Comparison of ENCODE assay signal across 9 cellular contexts in the genomic region with DNA sequence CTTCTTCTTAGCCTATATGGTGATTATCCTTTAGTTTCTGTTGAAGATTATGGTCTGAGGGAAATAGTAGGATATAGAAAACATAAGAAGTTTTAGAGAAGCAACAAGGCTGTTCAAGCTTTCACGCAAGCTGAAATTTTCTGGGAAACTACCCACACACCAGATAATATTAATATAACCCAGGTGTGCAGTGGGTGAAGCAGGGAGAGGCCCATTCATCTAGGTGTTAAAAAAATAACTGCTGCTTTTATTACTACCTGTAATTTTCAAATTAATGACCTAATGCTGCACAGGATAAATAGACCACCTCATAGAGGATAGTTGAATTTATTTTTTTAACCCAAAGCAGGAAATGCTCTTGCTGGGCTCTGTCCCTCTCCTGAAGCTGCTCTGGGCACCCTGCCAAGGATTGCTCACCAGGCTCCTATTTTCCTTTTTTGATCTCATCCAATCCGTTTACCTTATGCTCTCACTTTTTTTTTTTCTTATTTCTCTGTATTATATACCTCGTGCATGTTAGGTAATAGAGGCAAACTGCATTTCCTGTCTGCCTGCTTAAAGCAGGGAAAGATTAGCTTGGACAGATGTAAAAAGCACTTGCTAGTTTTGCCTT.
DNase-seq lines count a peak whose midpoint lies in the region; TF ChIP-seq lines count a peak whose summit lies in the region.
"Had no signal": no experiment of that assay in that cellular context is flagged by ENCODE, and none has a peak within 500 bp of the region (broad histone marks: within the 10 kb centered on the region; RNA-seq: fewer than 3 reads in every experiment).

No MANE protein-coding gene starts in this region.

- H3K9ac ChIP-seq in skeletal muscle satellite cell (ENCODE audit: low read depth, low read length) = no peak overlapping the region

- peaks cover 0 to 3% of the 10 kb centered on the region in 2 donors for H3K36me3 Mint-ChIP-seq in CD14-positive monocyte

- H3K4me3 ChIP-seq in LNCaP clone FGC (ENCODE audit: low read depth, low read length) (no peak overlapping the region), SJCRH30 (no peak overlapping the region), skeletal muscle satellite cell (ENCODE audit: low read length) (peak overlapping the region; percentile 10)

- intact Hi-C loops in CD14-positive monocyte (cut with micrococcal nuclease) = no loop called here

- TF ChIP-seq CTCF in LNCaP clone FGC (IDR thresholded peaks at IDR 0.05; ENCODE audit: control insufficient read depth, extremely low read depth, insufficient read depth) (no peak), CD14-positive monocyte (IDR thresholded peaks at IDR 0.05) (no peak)

- no peak overlapping the region for H3K27ac Mint-ChIP-seq in CD14-positive monocyte
- H3K27ac Mint-ChIP-seq: activated B cell treated with CpG ODN at 0.5 μM for 24 hours had no signal

- peak overlapping the region; percentile 56 for H3K4me2 ChIP-seq in skeletal muscle satellite cell (ENCODE audit: low read length)

- peaks cover 17% of the 10 kb centered on the region for H3K4me1 Mint-ChIP-seq in CD14-positive monocyte

- H3K27me3 Mint-ChIP-seq in CD14-positive monocyte (ENCODE audit: low read depth in 3 of 3) = peaks cover 0 to 1% (median 0%) of the 10 kb centered on the region in 3 donors
- H3K27me3 Mint-ChIP-seq: activated B cell treated with CpG ODN at 0.5 μM for 24 hours had no signal

- H3K4me3 Mint-ChIP-seq in CD14-positive monocyte = no peak overlapping the region
- H3K4me3 Mint-ChIP-seq: activated B cell treated with CpG ODN at 0.5 μM for 24 hours had no signal

- H3K9me3 ChIP-seq in SJCRH30 (replicated peaks) = no peaks in the 10 kb centered on the region
- no peaks in the 10 kb centered on the region for H3K9me3 ChIP-seq in skeletal muscle satellite cell (replicated peaks; ENCODE audit: low read length)

- peaks cover 0 to 4% (median 1%) of the 10 kb centered on the region in 7 donors for H3K9me3 Mint-ChIP-seq in CD14-positive monocyte

- H3K36me3 ChIP-seq in SJCRH30 = no peaks in the 10 kb centered on the region
- H3K36me3 ChIP-seq in skeletal muscle satellite cell (ENCODE audit: insufficient read depth, low read length) = no peaks in the 10 kb centered on the region

- no peak overlapping the region for H3K27ac ChIP-seq in SJCRH30

- H3K4me1 ChIP-seq in SJCRH30 (peaks cover 28% of the 10 kb centered on the region), skeletal muscle satellite cell (ENCODE audit: control insufficient read depth, insufficient read depth, low read length) (peaks cover 24% of the 10 kb centered on the region)

- H3K27me3 ChIP-seq in SJCRH30 = no peaks in the 10 kb centered on the region
- no peaks in the 10 kb centered on the region for H3K27me3 ChIP-seq in skeletal muscle satellite cell (ENCODE audit: control insufficient read depth, insufficient read depth, low read length)

- DNase-seq in AG08396 (ENCODE audit: low spot score) (peak; percentile 67), LNCaP clone FGC (ENCODE audit: low read depth) (peak; percentile 52), SJCRH30 (peak; percentile 68 to 83), fibroblast of peridontal ligament (ENCODE audit: extremely low read depth) (peak; percentile 68), CD14-positive monocyte (ENCODE audit: low spot score) (no peak)
- DNase-seq in activated CD8-positive, alpha-beta memory T cell treated with anti-CD3 and anti-CD28 coated beads, Interleukin-2, amount 50 U/mL, for 4 hours = no peak
- DNase-seq in stimulated activated CD4-positive, alpha-beta T cell treated with anti-CD3 and anti-CD28 coated beads, Interleukin-4, amount 100 ng/mL, for 24 hours = no peak
- DNase-seq: activated B cell treated with CpG ODN at 0.5 μM for 24 hours had no signal

Comparison
In these comparisons a context has a peak if more than half of its experiments do, and no peak if none do; other contexts are left out.
1. DNase-seq: peak in AG08396 (single experiment), LNCaP clone FGC (single experiment), SJCRH30 (2 of 2) and fibroblast of peridontal ligament (single experiment); none in CD14-positive monocyte (single experiment), activated CD8-positive, alpha-beta memory T cell treated with anti-CD3 and anti-CD28 coated beads, Interleukin-2, amount 50 U/mL, for 4 hours (single experiment) and stimulated activated CD4-positive, alpha-beta T cell treated with anti-CD3 and anti-CD28 coated beads, Interleukin-4, amount 100 ng/mL, for 24 hours (single experiment).